Comparison of ENCODE assay signal across 8 cellular contexts in genomic region chrX:153927936-153928760, GRCh38. TPM values are rescaled to one million over a fixed set of nuclear protein-coding genes. Genes with fewer than 3 reads are reported as not detected.
A peak's percentile ranks its signal among the peaks of the same experiment; 100 is the strongest.
DNase-seq lines count a peak whose midpoint lies in the region; ATAC-seq and TF ChIP-seq lines count a peak whose summit lies in the region.

No MANE protein-coding gene starts in this region.

- H3K9ac ChIP-seq in PC-3 (ENCODE audit: low read length) (peak overlapping the region; percentile 92), mucosa of rectum (ENCODE audit: low read depth in 1 of 2, low read length in 2 of 2) (peak overlapping the region; percentile 83 to 97)

- CTCF ChIA-PET in PC-3 (lab: Charles Lee) = interaction anchor here (0.6 to 2.0 kb wide), 3 partner anchors 19 to 173 kb away, joined by 5 to 15 read pairs (median 7); no protein-coding TSS in a partner anchor

- H3K9me3 ChIP-seq in PC-3 (ENCODE audit: low read length) (no peaks in the 10 kb centered on the region), mucosa of rectum (ENCODE audit: control insufficient read depth in 2 of 2, low read length in 2 of 2) (no peaks in the 10 kb centered on the region)

- H3K36me3 ChIP-seq in PC-3 (ENCODE audit: low read depth, low read length) (peaks cover 11% of the 10 kb centered on the region), mucosa of rectum (ENCODE audit: control insufficient read depth in 2 of 2, insufficient read depth in 2 of 2, low read length in 2 of 2) (peaks cover 4 to 11% of the 10 kb centered on the region in 2 donors)

- peak overlapping the region; percentile 86 for H3K4me3 Mint-ChIP-seq in activated T-cell treated with anti-CD3 and anti-CD28 coated beads, Interleukin-2, amount 50 U/mL, for 24 hours

- peak overlapping the region; percentile 70 for H3K27ac ChIP-seq in PC-3 (ENCODE audit: low read length)
- peak overlapping the region; percentile 99 for H3K27ac ChIP-seq in mucosa of rectum (ENCODE audit: low read depth in 2 of 2, low read length in 2 of 2)

- peaks cover 67% of the 10 kb centered on the region for H3K4me1 Mint-ChIP-seq in activated T-cell treated with anti-CD3 and anti-CD28 coated beads, Interleukin-2, amount 50 U/mL, for 24 hours (ENCODE audit: low read depth)

- peaks cover 25% of the 10 kb centered on the region for H3K4me1 ChIP-seq in PC-3 (ENCODE audit: insufficient read depth, low read length)
- H3K4me1 ChIP-seq in mucosa of rectum (ENCODE audit: control insufficient read depth in 2 of 2, insufficient read depth in 2 of 2, low read length in 2 of 2) = peaks cover 29 to 31% of the 10 kb centered on the region in 2 donors

- peaks cover 75% of the 10 kb centered on the region for H3K36me3 Mint-ChIP-seq in activated T-cell treated with anti-CD3 and anti-CD28 coated beads, Interleukin-2, amount 50 U/mL, for 24 hours (ENCODE audit: low read depth)

- H3F3A ChIP-seq in PC-3 (ENCODE audit: low read length, unreplicated experiment) = no peaks in the 10 kb centered on the region

- no peaks in the 10 kb centered on the region for H3K9me2 ChIP-seq in PC-3 (replicated peaks; ENCODE audit: low read length)

- no peak overlapping the region for H2AFZ ChIP-seq in PC-3 (ENCODE audit: low read length)

- peak overlapping the region; percentile 97 for H3K27ac Mint-ChIP-seq in activated T-cell treated with anti-CD3 and anti-CD28 coated beads, Interleukin-2, amount 50 U/mL, for 24 hours

- TF ChIP-seq POLR2A in erythroblast (IDR thresholded peaks at IDR 0.05; ENCODE audit: low read length) = peak; percentile 83

- no peaks in the 10 kb centered on the region for H3K9me3 Mint-ChIP-seq in activated T-cell treated with anti-CD3 and anti-CD28 coated beads, Interleukin-2, amount 50 U/mL, for 24 hours

- peak overlapping the region; percentile 85 for H3K4me3 ChIP-seq in Jurkat, Clone E6-1 (ENCODE audit: low read length)
- H3K4me3 ChIP-seq in PC-3 (ENCODE audit: low read length) (peak overlapping the region; percentile 70), mucosa of rectum (ENCODE audit: low read length in 2 of 2) (peak overlapping the region; percentile 78 to 83)

- no TSS peak for BruUV-seq in PC-3 (replicated peaks; lab: Mats Ljungman, UMichigan)

- intact Hi-C loops in PC-3 (cut with micrococcal nuclease) = loop anchor here (2.0 to 5.0 kb wide), 3 partner anchors 19 to 166 kb away; partner anchors contain the start of genes HCFC1 and PLXNB3

- H3K79me2 ChIP-seq in PC-3 (ENCODE audit: low read length) = peaks cover 17% of the 10 kb centered on the region

- ATAC-seq in GM21717 (IDR thresholded peaks at IDR 0.05; ENCODE audit: unreplicated experiment) = peak; percentile 85
- peak; percentile 91 for ATAC-seq in PC-3

- no peak; the same call in 1 of the 2 replicates for TF ChIP-seq CTCF in PC-3 (conservative IDR thresholded peaks at IDR 0.05; ENCODE audit: low read depth, low read length)

- peak overlapping the region; percentile 88 for H3K4me2 ChIP-seq in PC-3 (ENCODE audit: low read length)

- H3K27me3 ChIP-seq in PC-3 (ENCODE audit: low read length) (no peaks in the 10 kb centered on the region), mucosa of rectum (ENCODE audit: control insufficient read depth in 2 of 2, insufficient read depth in 2 of 2, low read length in 2 of 2) (peaks cover 2 to 7% of the 10 kb centered on the region in 2 donors)

- POLR2A ChIA-PET in PC-3 (lab: Charles Lee; ENCODE audit: unreplicated experiment) = interaction anchor here (0.5 to 0.6 kb wide), 4 partner anchors 9 to 51 kb away, joined by 3 to 29 read pairs (median 4); no protein-coding TSS in a partner anchor

- H3K27me3 Mint-ChIP-seq in activated T-cell treated with anti-CD3 and anti-CD28 coated beads, Interleukin-2, amount 50 U/mL, for 24 hours = peaks cover 7% of the 10 kb centered on the region

- no peaks in the 10 kb centered on the region for H4K20me1 ChIP-seq in PC-3 (ENCODE audit: low read length)

- DNase-seq in DMS53 treated with DMSO at 0.1 percent for 48 hours (lab: John Stamatoyannopoulos, UW; ENCODE audit: unreplicated experiment) (peak; percentile 91), PC-3 (peak; percentile 97), erythroblast (lab: John Stamatoyannopoulos, UW) (peak; percentile 97)
- DNase-seq in Jurkat, Clone E6-1 (ENCODE audit: low read depth, low spot score) = peak; percentile 96
- peak; percentile 95 for DNase-seq in activated T-cell treated with anti-CD3 and anti-CD28 coated beads, Interleukin-2, amount 50 U/mL, for 24 hours
- DNase-seq in stimulated activated CD8-positive, alpha-beta memory T cell treated with anti-CD3 and anti-CD28 coated beads, Interleukin-4, amount 100 ng/mL, for 4 hours (ENCODE audit: low read depth in 2 of 2, low spot score in 1 of 2) = peak; percentile 71 to 92

RNA-seq across cellular contexts. Expression of gene ARHGAP4, which starts 2.1 kb away (rescaled TPM):
- polyA plus RNA-seq in Jurkat, Clone E6-1 (2012; ENCODE audit: insufficient read depth, insufficient read length) = 111 TPM
- 4.0 and 4.6 TPM in 2 replicates for total RNA-seq in PC-3 (2014; rRNA removed)

RNA-seq across cellular contexts. Expression of gene NAA10, which starts 6.7 kb away (rescaled TPM):
- polyA plus RNA-seq in Jurkat, Clone E6-1 (2012; ENCODE audit: insufficient read depth, insufficient read length) = 188 TPM
- total RNA-seq in PC-3 (2014; rRNA removed) = 169 and 172 TPM in 2 replicates

RNA-seq across cellular contexts. Expression of gene RENBP, which starts 16.3 kb away (rescaled TPM):
- polyA plus RNA-seq in Jurkat, Clone E6-1 (2012; ENCODE audit: insufficient read depth, insufficient read length) = not detected
- 3.7 TPM in 1 of 2 replicates, not detected in the other for total RNA-seq in PC-3 (2014; rRNA removed)

RNA-seq across cellular contexts. Expression of gene AVPR2, which starts 23.7 kb away (rescaled TPM):
- polyA plus RNA-seq in Jurkat, Clone E6-1 (2012; ENCODE audit: insufficient read depth, insufficient read length) = 1.3 TPM
- total RNA-seq in PC-3 (2014; rRNA removed) = not detected in 2 replicates

RNA-seq across cellular contexts. Expression of gene L1CAM, which starts 42.2 kb away (rescaled TPM):
- 2.3 TPM for polyA plus RNA-seq in Jurkat, Clone E6-1 (2012; ENCODE audit: insufficient read depth, insufficient read length)
- total RNA-seq in PC-3 (2014; rRNA removed) = 5.2 and 11.2 TPM in 2 replicates

Comparison
In these comparisons a context has a peak if more than half of its experiments do, and no peak if none do; other contexts are left out.
1. Peak in every context shown above with its lines: DNase-seq, ATAC-seq, H3K4me3 ChIP-seq and H3K27ac ChIP-seq.